ENCODE assay signal across 13 cellular contexts in the genomic region with DNA sequence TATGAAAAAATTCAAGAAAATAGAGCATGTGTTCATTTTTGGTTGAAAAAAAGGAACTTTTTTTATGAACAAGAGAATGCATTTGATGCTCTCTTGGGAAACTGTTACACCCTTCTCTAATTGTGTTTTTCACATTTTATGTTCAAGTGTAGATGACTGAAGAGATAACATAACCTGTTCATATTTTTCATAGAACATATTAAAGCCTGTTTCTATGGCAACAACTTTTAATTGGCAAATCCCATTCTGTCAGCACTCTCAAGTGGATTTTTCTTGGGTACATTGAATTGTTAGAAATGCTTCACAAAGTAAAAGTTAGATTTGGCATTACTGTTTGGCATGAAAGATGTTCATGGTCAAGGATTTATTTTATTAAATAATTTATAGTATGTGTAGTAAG.
DNase-seq lines count a peak whose midpoint lies in the region; ATAC-seq and TF ChIP-seq lines count a peak whose summit lies in the region.
"Had no signal": no experiment of that assay in that cellular context is flagged by ENCODE, and none has a peak within 500 bp of the region (broad histone marks: within the 10 kb centered on the region; RNA-seq: fewer than 3 reads in every experiment).

No MANE protein-coding gene starts in this region.

- peak overlapping the region; percentile 51 to 56 for H3K27ac ChIP-seq in thoracic aorta

- H3K4me1 ChIP-seq in thoracic aorta (ENCODE audit: control insufficient read depth in 1 of 2, low read depth in 2 of 2): peaks cover 65 to 90% of the 10 kb centered on the region in 2 donors

- peaks cover 28% of the 10 kb centered on the region for H3K36me3 Mint-ChIP-seq in activated CD8-positive, alpha-beta T cell treated with anti-CD3 and anti-CD28 coated beads for 36 hours (ENCODE audit: low read depth)
- peaks cover 40% of the 10 kb centered on the region for H3K36me3 Mint-ChIP-seq in activated CD8-positive, alpha-beta T cell treated with anti-CD3 and anti-CD28 coated beads, Interleukin-2, amount 10 ng/mL, durations not matched to agents 7 days and 5 days (ENCODE audit: low read depth)
- H3K36me3 Mint-ChIP-seq in T-helper 17 cell (ENCODE audit: low read depth): peaks cover 3% of the 10 kb centered on the region
- peaks cover 13% of the 10 kb centered on the region for H3K36me3 Mint-ChIP-seq in memory B cell

- H3K9me3 ChIP-seq in T-helper 17 cell (ENCODE audit: control insufficient read depth, low read length, poor library complexity, severe bottlenecking) (no peaks in the 10 kb centered on the region), thoracic aorta (no peaks in the 10 kb centered on the region)

- CTCF ChIA-PET in activated CD8-positive, alpha-beta T cell treated with anti-CD3 and anti-CD28 coated beads for 36 hours (lab: Charles Lee): interaction anchor here (1.1 kb wide), 1 partner anchor 16 kb away, joined by 3 read pairs; no protein-coding TSS in a partner anchor
- CTCF ChIA-PET in activated CD8-positive, alpha-beta T cell treated with anti-CD3 and anti-CD28 coated beads, Interleukin-2, amount 10 ng/mL, durations not matched to agents 7 days and 5 days (lab: Charles Lee): no interaction called here

- no peak overlapping the region for H3K4me3 Mint-ChIP-seq in activated CD8-positive, alpha-beta T cell treated with anti-CD3 and anti-CD28 coated beads for 36 hours
- H3K4me3 Mint-ChIP-seq in activated CD8-positive, alpha-beta T cell treated with anti-CD3 and anti-CD28 coated beads, Interleukin-2, amount 10 ng/mL, durations not matched to agents 7 days and 5 days: no peak overlapping the region
- no peak overlapping the region for H3K4me3 Mint-ChIP-seq in T-helper 17 cell
- H3K4me3 Mint-ChIP-seq in memory B cell: no peak overlapping the region
- H3K4me3 Mint-ChIP-seq: activated naive CD4-positive, alpha-beta T cell treated with anti-CD3 and anti-CD28 coated beads, Interleukin-2, amount 10 ng/mL, durations not matched to agents 7 days and 5 days; T-helper 1 cell treated with Interleukin-12 subunit alpha and Interleukin-12 subunit beta and Interleukin-4 antibody, amounts not matched to agents 30 μg/mL and 1 μg/mL, for 36 hours had no signal

- TF ChIP-seq CTCF in activated CD8-positive, alpha-beta T cell treated with anti-CD3 and anti-CD28 coated beads for 36 hours (IDR thresholded peaks at IDR 0.05): no peak
- TF ChIP-seq CTCF in thoracic aorta (IDR thresholded peaks at IDR 0.05): no peak

- H3K27me3 Mint-ChIP-seq in activated CD8-positive, alpha-beta T cell treated with anti-CD3 and anti-CD28 coated beads for 36 hours: no peaks in the 10 kb centered on the region
- H3K27me3 Mint-ChIP-seq in activated CD8-positive, alpha-beta T cell treated with anti-CD3 and anti-CD28 coated beads, Interleukin-2, amount 10 ng/mL, durations not matched to agents 7 days and 5 days (ENCODE audit: low read depth): no peaks in the 10 kb centered on the region
- no peaks in the 10 kb centered on the region for H3K27me3 Mint-ChIP-seq in T-helper 17 cell
- no peaks in the 10 kb centered on the region for H3K27me3 Mint-ChIP-seq in memory B cell
- H3K27me3 Mint-ChIP-seq: activated naive CD4-positive, alpha-beta T cell treated with anti-CD3 and anti-CD28 coated beads, Interleukin-2, amount 10 ng/mL, durations not matched to agents 7 days and 5 days had no signal

- peak overlapping the region; percentile 66 for H3K27ac Mint-ChIP-seq in activated CD8-positive, alpha-beta T cell treated with anti-CD3 and anti-CD28 coated beads for 36 hours
- no peak overlapping the region for H3K27ac Mint-ChIP-seq in activated CD8-positive, alpha-beta T cell treated with anti-CD3 and anti-CD28 coated beads, Interleukin-2, amount 10 ng/mL, durations not matched to agents 7 days and 5 days
- peak overlapping the region; percentile 91 for H3K27ac Mint-ChIP-seq in T-helper 17 cell
- peak overlapping the region; percentile 35 for H3K27ac Mint-ChIP-seq in memory B cell
- H3K27ac Mint-ChIP-seq: activated naive CD4-positive, alpha-beta T cell treated with anti-CD3 and anti-CD28 coated beads, Interleukin-2, amount 10 ng/mL, durations not matched to agents 7 days and 5 days; T-helper 1 cell treated with Interleukin-12 subunit alpha and Interleukin-12 subunit beta and Interleukin-4 antibody, amounts not matched to agents 30 μg/mL and 1 μg/mL, for 36 hours had no signal

- intact Hi-C loops in activated CD8-positive, alpha-beta T cell treated with anti-CD3 and anti-CD28 coated beads for 36 hours (cut with micrococcal nuclease): no loop called here

- POLR2A ChIA-PET in activated CD8-positive, alpha-beta T cell treated with anti-CD3 and anti-CD28 coated beads for 36 hours (lab: Charles Lee): no interaction called here
- POLR2A ChIA-PET in activated CD8-positive, alpha-beta T cell treated with anti-CD3 and anti-CD28 coated beads, Interleukin-2, amount 10 ng/mL, durations not matched to agents 7 days and 5 days (lab: Charles Lee): no interaction called here

- no peak for ATAC-seq in activated CD8-positive, alpha-beta T cell treated with anti-CD3 and anti-CD28 coated beads for 36 hours
- no peak for ATAC-seq in activated CD8-positive, alpha-beta T cell treated with anti-CD3 and anti-CD28 coated beads, Interleukin-2, amount 10 ng/mL, durations not matched to agents 7 days and 5 days
- peak; percentile 11 for ATAC-seq in T-helper 17 cell
- ATAC-seq in memory B cell (ENCODE audit: low read depth): no peak
- ATAC-seq in thoracic aorta (ENCODE audit: insufficient number of reproducible peaks, low FRiP score, low read depth): no peak
- no peak for ATAC-seq in GM21619 (IDR thresholded peaks at IDR 0.05; ENCODE audit: unreplicated experiment)

- DNase-seq in activated CD8-positive, alpha-beta T cell treated with anti-CD3 and anti-CD28 coated beads for 36 hours: no peak
- DNase-seq in activated CD8-positive, alpha-beta T cell treated with anti-CD3 and anti-CD28 coated beads, Interleukin-2, amount 10 ng/mL, durations not matched to agents 7 days and 5 days: no peak
- DNase-seq in T-helper 17 cell: no peak
- DNase-seq in memory B cell (ENCODE audit: low spot score in 2 of 2): no peak
- DNase-seq in thoracic aorta (ENCODE audit: low spot score): no peak
- DNase-seq in middle frontal gyrus (ENCODE audit: extremely low spot score, low spot score): no peak
- no peak for DNase-seq in activated CD4-positive, CD25-positive, alpha-beta regulatory T cell (lab: John Stamatoyannopoulos, UW)
- DNase-seq: activated CD4-positive, alpha-beta T cell treated with anti-CD3 and anti-CD28 coated beads, Interleukin-2, amount 50 U/mL, for 4 hours; activated naive CD4-positive, alpha-beta T cell treated with anti-CD3 and anti-CD28 coated beads, Interleukin-2, amount 10 ng/mL, durations not matched to agents 7 days and 5 days; NCI-H2171; OCI-M1 had no signal

- H3K27me3 ChIP-seq in thoracic aorta (replicated peaks; ENCODE audit: insufficient read depth): no peaks in the 10 kb centered on the region

- H3K9me3 Mint-ChIP-seq in activated CD8-positive, alpha-beta T cell treated with anti-CD3 and anti-CD28 coated beads for 36 hours: no peaks in the 10 kb centered on the region
- H3K9me3 Mint-ChIP-seq in activated CD8-positive, alpha-beta T cell treated with anti-CD3 and anti-CD28 coated beads, Interleukin-2, amount 10 ng/mL, durations not matched to agents 7 days and 5 days (ENCODE audit: insufficient read depth): no peaks in the 10 kb centered on the region
- H3K9me3 Mint-ChIP-seq in memory B cell: no peaks in the 10 kb centered on the region
- H3K9me3 Mint-ChIP-seq: activated naive CD4-positive, alpha-beta T cell treated with anti-CD3 and anti-CD28 coated beads, Interleukin-2, amount 10 ng/mL, durations not matched to agents 7 days and 5 days; T-helper 1 cell treated with Interleukin-12 subunit alpha and Interleukin-12 subunit beta and Interleukin-4 antibody, amounts not matched to agents 30 μg/mL and 1 μg/mL, for 36 hours had no signal

- H3K36me3 ChIP-seq in thoracic aorta: no peaks in the 10 kb centered on the region

- H3K4me1 Mint-ChIP-seq in activated CD8-positive, alpha-beta T cell treated with anti-CD3 and anti-CD28 coated beads for 36 hours (ENCODE audit: low read depth): peaks cover 72% of the 10 kb centered on the region
- peaks cover 45% of the 10 kb centered on the region for H3K4me1 Mint-ChIP-seq in activated CD8-positive, alpha-beta T cell treated with anti-CD3 and anti-CD28 coated beads, Interleukin-2, amount 10 ng/mL, durations not matched to agents 7 days and 5 days (ENCODE audit: low read depth)
- peaks cover 31% of the 10 kb centered on the region for H3K4me1 Mint-ChIP-seq in T-helper 17 cell
- peaks cover 38% of the 10 kb centered on the region for H3K4me1 Mint-ChIP-seq in memory B cell

- peak overlapping the region; percentile 9 for H3K4me3 ChIP-seq in thoracic aorta
